Comparison of ENCODE assay signal across 10 cellular contexts in the genomic region with DNA sequence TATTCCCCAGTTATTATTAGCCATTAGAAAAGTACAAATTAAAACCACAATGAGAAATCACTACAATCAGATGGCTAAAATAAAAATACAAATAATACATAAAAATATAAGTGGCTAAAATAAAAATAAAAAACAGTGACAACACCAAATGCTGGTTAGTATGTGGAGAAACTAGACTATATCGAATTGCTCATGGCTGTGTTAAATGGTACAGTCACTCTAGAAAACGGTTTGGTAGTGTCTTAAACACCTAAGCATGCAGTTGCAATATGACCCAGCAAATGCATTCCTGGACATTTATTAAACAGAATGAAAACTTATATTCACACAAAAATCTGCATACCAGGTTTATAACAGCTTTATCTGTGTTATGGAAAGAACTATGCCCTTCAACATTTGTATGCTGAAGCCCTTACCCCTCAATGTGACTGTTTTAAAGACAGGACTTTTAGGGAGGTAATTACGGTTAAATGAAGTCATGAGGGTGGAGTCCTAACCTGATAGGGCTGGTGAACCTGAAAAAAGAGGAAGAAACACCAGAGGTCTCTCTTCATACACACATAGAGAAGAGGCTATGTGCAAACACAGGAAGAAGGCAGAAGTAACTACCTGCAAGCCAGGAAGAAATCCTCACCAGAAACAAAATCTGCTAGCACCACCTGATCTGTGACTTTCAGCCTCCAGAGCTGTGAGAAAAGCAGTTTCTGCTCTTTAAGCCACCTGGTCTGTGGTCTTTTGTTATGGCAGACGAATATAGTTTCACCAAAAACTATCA.
DNase-seq lines count a peak whose midpoint lies in the region; ATAC-seq, FAIRE-seq and TF ChIP-seq lines count a peak whose summit lies in the region.
"Had no signal": no experiment of that assay in that cellular context is flagged by ENCODE, and none has a peak within 500 bp of the region (broad histone marks: within the 10 kb centered on the region; RNA-seq: fewer than 3 reads in every experiment).

No MANE protein-coding gene starts in this region.

- peak; percentile 90 for ATAC-seq in GM19328 (IDR thresholded peaks at IDR 0.05; ENCODE audit: unreplicated experiment)
- peak; percentile 97 for ATAC-seq in HG02943 (IDR thresholded peaks at IDR 0.05; ENCODE audit: low read depth, unreplicated experiment)
- no peak for ATAC-seq in activated T-cell treated with anti-CD3 and anti-CD28 coated beads, Interleukin-2, amount 50 U/mL, for 4 hours

- peaks cover 2% of the 10 kb centered on the region for H3K4me1 Mint-ChIP-seq in activated T-cell treated with anti-CD3 and anti-CD28 coated beads, Interleukin-2, amount 50 U/mL, for 4 hours (ENCODE audit: low read depth)

- no peak overlapping the region for H3K27ac ChIP-seq in C4-2B
- H3K27ac ChIP-seq: parathyroid adenoma had no signal

- CTCF ChIA-PET in HEK293T (lab: Yijun Ruan, JAX): interaction anchor here (0.6 kb wide), 2 partner anchors 10 to 11 kb away, joined by 3 to 4 read pairs; no protein-coding TSS in a partner anchor

- no peaks in the 10 kb centered on the region for H3K9me3 Mint-ChIP-seq in activated T-cell treated with anti-CD3 and anti-CD28 coated beads, Interleukin-2, amount 50 U/mL, for 4 hours

- H3K27me3 Mint-ChIP-seq in activated T-cell treated with anti-CD3 and anti-CD28 coated beads, Interleukin-2, amount 50 U/mL, for 4 hours (ENCODE audit: low read depth): no peaks in the 10 kb centered on the region

- POLR2A ChIA-PET in HEK293T (lab: Yijun Ruan, JAX): no interaction called here

- no peak overlapping the region for H3K4me3 ChIP-seq in NB4 (ENCODE audit: low read depth, low read length)
- H3K4me3 ChIP-seq: HAP-1 had no signal

- no peak overlapping the region for H3K4me3 Mint-ChIP-seq in activated T-cell treated with anti-CD3 and anti-CD28 coated beads, Interleukin-2, amount 50 U/mL, for 4 hours

- DNase-seq in NB4 (ENCODE audit: low read depth): peak; percentile 44
- DNase-seq in HEK293T (ENCODE audit: extremely low spot score): no peak
- DNase-seq in activated T-cell treated with anti-CD3 and anti-CD28 coated beads, Interleukin-2, amount 50 U/mL, for 4 hours: no peak
- DNase-seq in frontal cortex (ENCODE audit: low spot score in 2 of 2): no peak
- no peak for DNase-seq in NCI-H1092 (lab: John Stamatoyannopoulos, UW)

- TF ChIP-seq CTCF in C4-2B (conservative IDR thresholded peaks at IDR 0.05): 0 out of 2 replicates have a peak, but pooled peaks have one; percentile 9
- TF ChIP-seq CTCF in NB4 (IDR thresholded peaks at IDR 0.05; ENCODE audit: low read depth, low read length): no peak

- H3K36me3 Mint-ChIP-seq in activated T-cell treated with anti-CD3 and anti-CD28 coated beads, Interleukin-2, amount 50 U/mL, for 4 hours (ENCODE audit: insufficient read depth): peaks cover 28% of the 10 kb centered on the region

- TF ChIP-seq POLR2A in NB4 (IDR thresholded peaks at IDR 0.05; ENCODE audit: extremely low read depth, insufficient read length): no peak

- FAIRE-seq in frontal cortex (lab: Jason Lieb, UNC): no peak

TF ChIP-seq in HEK293T, 16 proteins besides CTCF, POLR2A, EP300 and RAD21:
- no peak for TF ChIP-seq FOXK2 (IDR thresholded peaks at IDR 0.05)
- no peak for TF ChIP-seq TARDBP (IDR thresholded peaks at IDR 0.05)
- TF ChIP-seq SUZ12 (IDR thresholded peaks at IDR 0.05): no peak
- TF ChIP-seq HDGF (IDR thresholded peaks at IDR 0.05; ENCODE audit: borderline replicate concordance): no peak
- TF ChIP-seq SP1 (IDR thresholded peaks at IDR 0.05): no peak
- TF ChIP-seq ZNF384 (IDR thresholded peaks at IDR 0.05): no peak
- no peak for TF ChIP-seq L3MBTL2 (conservative IDR thresholded peaks at IDR 0.05)
- TF ChIP-seq CTBP1 (IDR thresholded peaks at IDR 0.05; ENCODE audit: borderline replicate concordance): no peak
- TF ChIP-seq LEF1 (IDR thresholded peaks at IDR 0.05; ENCODE audit: borderline replicate concordance): no peak
- TF ChIP-seq ELF4 (IDR thresholded peaks at IDR 0.05): no peak
- TF ChIP-seq ARNT (IDR thresholded peaks at IDR 0.05): no peak
- no peak for TF ChIP-seq BHLHE40 (IDR thresholded peaks at IDR 0.05; ENCODE audit: borderline replicate concordance)
- TF ChIP-seq FOXA1 (IDR thresholded peaks at IDR 0.05): no peak
- TF ChIP-seq NFRKB (IDR thresholded peaks at IDR 0.05): no peak
- TF ChIP-seq, protein P1, sequence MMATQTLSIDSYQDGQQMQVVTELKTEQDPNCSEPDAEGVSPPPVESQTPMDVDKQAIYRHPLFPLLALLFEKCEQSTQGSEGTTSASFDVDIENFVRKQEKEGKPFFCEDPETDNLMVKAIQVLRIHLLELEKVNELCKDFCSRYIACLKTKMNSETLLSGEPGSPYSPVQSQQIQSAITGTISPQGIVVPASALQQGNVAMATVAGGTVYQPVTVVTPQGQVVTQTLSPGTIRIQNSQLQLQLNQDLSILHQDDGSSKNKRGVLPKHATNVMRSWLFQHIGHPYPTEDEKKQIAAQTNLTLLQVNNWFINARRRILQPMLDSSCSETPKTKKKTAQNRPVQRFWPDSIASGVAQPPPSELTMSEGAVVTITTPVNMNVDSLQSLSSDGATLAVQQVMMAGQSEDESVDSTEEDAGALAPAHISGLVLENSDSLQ (IDR thresholded peaks at IDR 0.05): no peak
- TF ChIP-seq FOXM1 (IDR thresholded peaks at IDR 0.05; ENCODE audit: borderline replicate concordance): no peak

Comparison
In these comparisons a context has a peak if more than half of its experiments do, and no peak if none do; other contexts are left out.
1. ATAC-seq: peak in GM19328 (single experiment) and HG02943 (single experiment); none in activated T-cell treated with anti-CD3 and anti-CD28 coated beads, Interleukin-2, amount 50 U/mL, for 4 hours (0 of 2).